In the genomic region with DNA sequence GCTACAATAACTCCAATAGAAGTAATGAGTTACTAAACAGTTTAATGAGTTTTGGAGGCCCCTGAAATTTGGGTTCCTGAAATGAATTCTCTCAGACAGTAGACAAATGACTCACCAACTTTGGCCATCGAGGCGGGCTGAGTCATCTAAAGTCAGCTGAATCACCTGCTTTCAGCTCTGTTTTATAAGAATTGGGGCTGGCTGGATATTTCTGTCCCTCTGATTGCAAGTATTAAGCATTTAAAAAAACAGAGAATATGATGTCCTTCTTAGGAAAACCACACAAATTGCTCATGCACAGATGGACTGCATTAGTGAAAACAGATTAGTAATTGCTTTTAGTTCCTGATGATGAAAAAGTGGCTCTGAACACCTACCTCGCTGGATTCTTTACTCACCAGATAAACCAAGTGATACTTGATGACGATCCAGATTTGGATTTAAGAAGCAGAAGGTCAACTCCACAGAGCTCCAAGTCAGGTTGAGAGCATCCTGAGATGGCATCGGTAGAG, we compare ENCODE assay signal across 9 cellular contexts. TPM values are rescaled to one million over a fixed set of nuclear protein-coding genes. Genes with fewer than 3 reads are reported as not detected.
DNase-seq lines count a peak whose midpoint lies in the region; ATAC-seq, FAIRE-seq and TF ChIP-seq lines count a peak whose summit lies in the region.
"Had no signal": no experiment of that assay in that cellular context is flagged by ENCODE, and none has a peak within 500 bp of the region (broad histone marks: within the 10 kb centered on the region; RNA-seq: fewer than 3 reads in every experiment).

No MANE protein-coding gene starts in this region.

- H3K4me1 ChIP-seq in kidney (ENCODE audit: control insufficient read depth in 1 of 2, insufficient read depth in 1 of 2, low read depth in 1 of 2, low read length in 2 of 2) = peaks cover 0 to 2% of the 10 kb centered on the region in 2 donors
- H3K4me1 ChIP-seq: right lobe of liver had no signal

- DNase-seq in NCI-H69 (lab: John Stamatoyannopoulos, UW) = peak; percentile 5
- peak; percentile 57 for DNase-seq in kidney
- peak; percentile 54 to 70 for DNase-seq in stimulated activated CD8-positive, alpha-beta memory T cell treated with anti-CD3 and anti-CD28 coated beads, Interleukin-7, amount 100 ng/mL, for 4 hours (ENCODE audit: low read depth in 2 of 2)
- DNase-seq in NCI-H2171 (lab: John Stamatoyannopoulos, UW) = no peak
- no peak for DNase-seq in effector CD4-positive, alpha-beta T cell

- H3K36me3 Mint-ChIP-seq in activated naive CD8-positive, alpha-beta T cell = peaks cover 7% of the 10 kb centered on the region

- ATAC-seq in GM18499 (IDR thresholded peaks at IDR 0.05; ENCODE audit: insufficient read depth, unreplicated experiment) = peak; percentile 74
- ATAC-seq in HG02588 (IDR thresholded peaks at IDR 0.05; ENCODE audit: unreplicated experiment) = peak; percentile 90

- no peak for TF ChIP-seq CTCF in kidney (IDR thresholded peaks at IDR 0.05; ENCODE audit: borderline replicate concordance, extremely low read depth, insufficient read depth)

- H3K27ac ChIP-seq in kidney (ENCODE audit: low read depth in 2 of 2, low read length in 2 of 2) = no peak overlapping the region
- H3K27ac ChIP-seq: right lobe of liver had no signal

- H3K4me1 Mint-ChIP-seq in activated naive CD8-positive, alpha-beta T cell (ENCODE audit: low read depth) = peaks cover 25% of the 10 kb centered on the region

- H3K36me3 ChIP-seq in kidney (ENCODE audit: control insufficient read depth in 1 of 2, insufficient read depth in 2 of 2, low read length in 2 of 2) = no peaks in the 10 kb centered on the region
- H3K36me3 ChIP-seq: right lobe of liver had no signal

- peak overlapping the region; percentile 46 for H3K4me3 Mint-ChIP-seq in activated naive CD8-positive, alpha-beta T cell

- no peak overlapping the region for H3K9ac ChIP-seq in kidney (ENCODE audit: low read length in 2 of 2)

- FAIRE-seq in kidney (lab: Jason Lieb, UNC) = no peak

- H3K27me3 Mint-ChIP-seq in activated naive CD8-positive, alpha-beta T cell = peaks cover 2% of the 10 kb centered on the region

- H3K9me3 ChIP-seq in kidney (ENCODE audit: control insufficient read depth in 1 of 2, low read length in 2 of 2) = no peaks in the 10 kb centered on the region
- H3K9me3 ChIP-seq: right lobe of liver had no signal

- H3K9me3 Mint-ChIP-seq in activated naive CD8-positive, alpha-beta T cell (ENCODE audit: low read depth) = no peaks in the 10 kb centered on the region

- peak overlapping the region; percentile 90 for H3K27ac Mint-ChIP-seq in activated naive CD8-positive, alpha-beta T cell

- intact Hi-C loops in kidney (cut with DNase I) = no loop called here

- H3K4me3 ChIP-seq in kidney (ENCODE audit: low read length in 2 of 2) = no peak overlapping the region
- H3K4me3 ChIP-seq: right lobe of liver had no signal

RNA-seq across cellular contexts. Expression of a gene that starts 59.1 kb away (rescaled TPM):
- 1.0 TPM for total RNA-seq in kidney
- polyA plus RNA-seq in kidney (ENCODE audit: insufficient read depth, low read depth, low replicate concordance) = 0.54 TPM

Comparison
In these comparisons a context has a peak if more than half of its experiments do, and no peak if none do; other contexts are left out.
1. DNase-seq: peak in NCI-H69 (single experiment), kidney (single experiment) and stimulated activated CD8-positive, alpha-beta memory T cell treated with anti-CD3 and anti-CD28 coated beads, Interleukin-7, amount 100 ng/mL, for 4 hours (2 of 2); none in NCI-H2171 (single experiment) and effector CD4-positive, alpha-beta T cell (single experiment).